ENCODE assay signal across 7 cellular contexts in the genomic region with DNA sequence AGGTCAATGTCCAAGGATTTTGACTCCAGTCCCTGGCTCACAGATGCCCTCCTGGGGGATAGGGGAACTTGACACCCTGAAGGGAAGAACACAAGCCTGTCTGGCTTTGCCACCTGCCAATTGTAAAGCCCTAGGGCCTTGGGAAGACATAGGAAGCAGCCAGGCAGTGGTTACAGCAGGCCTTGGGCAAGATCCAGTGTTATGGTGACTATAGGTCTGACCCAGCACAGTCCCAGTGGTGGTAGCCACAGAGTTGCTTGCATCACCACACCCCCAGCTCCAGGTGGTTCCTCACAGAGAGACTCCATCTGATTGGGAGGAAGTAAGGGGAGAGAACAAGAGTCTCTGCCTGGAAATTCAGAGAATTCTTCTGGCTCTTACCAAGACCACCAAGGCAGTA. TPM values are rescaled to one million over a fixed set of nuclear protein-coding genes. Genes with fewer than 3 reads are reported as not detected.
"Had no signal": no experiment of that assay in that cellular context is flagged by ENCODE, and none has a peak within 500 bp of the region (broad histone marks: within the 10 kb centered on the region; RNA-seq: fewer than 3 reads in every experiment).

No MANE protein-coding gene starts in this region.

- H3K36me3 Mint-ChIP-seq: IgD-negative memory B cell had no signal

- H3K27ac Mint-ChIP-seq: GM23338, H9, IgD-negative memory B cell had no signal

- H3K4me3 Mint-ChIP-seq: GM23338, H9, IgD-negative memory B cell had no signal

- H3K4me1 Mint-ChIP-seq: GM23338, H9, IgD-negative memory B cell had no signal

- H3K4me3 ChIP-seq: GM23338 had no signal

- DNase-seq: H9, HCEC 1CT, KBM-7 had no signal

- H3K4me2 ChIP-seq: GM23338 had no signal

- H2AFZ ChIP-seq: GM23338 had no signal

RNA-seq across cellular contexts. Expression of a gene that starts 24.2 kb away (rescaled TPM):
- total RNA-seq: GM23338, H1, H9, HT-29 had no signal
- polyA plus RNA-seq: GM23338, H1, IgD-negative memory B cell had no signal

RNA-seq across cellular contexts. Expression of a gene that starts 33.0 kb away (rescaled TPM):
- total RNA-seq: GM23338, H1, H9, HT-29 had no signal
- polyA plus RNA-seq: GM23338, H1, IgD-negative memory B cell had no signal

RNA-seq across cellular contexts. Expression of a gene that starts 46.5 kb away (rescaled TPM):
- total RNA-seq: GM23338, H1, H9, HT-29 had no signal
- polyA plus RNA-seq: GM23338, H1, IgD-negative memory B cell had no signal

RNA-seq across cellular contexts. Expression of a gene that starts 55.9 kb away (rescaled TPM):
- total RNA-seq: GM23338, H1, H9, HT-29 had no signal
- polyA plus RNA-seq: GM23338, H1, IgD-negative memory B cell had no signal
